Comparison of ENCODE assay signal across 23 cellular contexts in the genomic region with DNA sequence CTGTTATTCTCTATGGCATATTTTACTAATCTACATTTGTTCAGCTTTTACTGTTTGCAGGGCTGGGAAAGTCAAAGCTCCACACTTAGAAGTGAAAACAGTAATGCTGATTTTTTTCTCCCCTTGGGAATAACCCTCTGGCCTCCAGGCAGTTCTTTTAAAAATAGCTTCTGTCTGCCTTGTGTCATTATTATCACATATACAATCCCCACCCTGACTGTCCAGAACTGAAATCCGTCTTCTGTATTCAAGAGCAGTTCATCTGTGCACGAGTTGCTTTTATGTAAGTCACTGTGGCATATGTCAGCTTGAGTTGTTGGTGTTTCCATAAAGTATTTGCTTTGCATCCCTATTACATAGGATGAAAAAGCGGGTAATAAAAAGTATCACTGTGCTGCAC.
"Had no signal": no experiment of that assay in that cellular context is flagged by ENCODE, and none has a peak within 500 bp of the region (broad histone marks: within the 10 kb centered on the region; RNA-seq: fewer than 3 reads in every experiment).

No MANE protein-coding gene starts in this region.

- DNase-seq: activated CD4-positive, alpha-beta memory T cell treated with anti-CD3 and anti-CD28 coated beads, Interleukin-2, amount 10 ng/mL, durations not matched to agents 7 days and 5 days; activated CD4-positive, alpha-beta T cell treated with anti-CD3 and anti-CD28 coated beads for 1 hour; activated CD4-positive, alpha-beta T cell treated with anti-CD3 and anti-CD28 coated beads for 4 hours; activated CD4-positive, alpha-beta T cell treated with anti-CD3 and anti-CD28 coated beads, Interleukin-2, amount 10 ng/mL, durations not matched to agents 7 days and 5 days; activated CD4-positive, alpha-beta T cell treated with anti-CD3 and anti-CD28 coated beads, Interleukin-2, amount 50 U/mL, for 4 hours; activated CD8-positive, alpha-beta memory T cell treated with anti-CD3 and anti-CD28 coated beads, Interleukin-2, amount 50 U/mL, for 48 hours; activated gamma-delta T cell; activated naive CD4-positive, alpha-beta T cell; activated naive CD4-positive, alpha-beta T cell treated with anti-CD3 and anti-CD28 coated beads, Interleukin-2, amount 10 ng/mL, durations not matched to agents 7 days and 5 days; activated naive CD8-positive, alpha-beta T cell treated with anti-CD3 and anti-CD28 coated beads, Interleukin-2, amount 10 ng/mL, durations not matched to agents 7 days and 5 days; activated T-cell treated with anti-CD3 and anti-CD28 coated beads for 4 hours; activated T-cell treated with anti-CD3 and anti-CD28 coated beads, Interleukin-2, amount 50 U/mL, for 24 hours; activated T-cell treated with anti-CD3 and anti-CD28 coated beads, Interleukin-2, amount 50 U/mL, for 72 hours; anterior cingulate cortex; brain microvascular endothelial cell; caudate nucleus; colonic mucosa; effector CD8-positive, alpha-beta T cell; foreskin fibroblast; heart left ventricle; T-helper 2 cell had no signal

- H3K36me3 ChIP-seq: brain microvascular endothelial cell, colonic mucosa, heart left ventricle had no signal

- H3K4me3 ChIP-seq: colonic mucosa, heart left ventricle had no signal

- H3K27ac ChIP-seq: brain microvascular endothelial cell, colonic mucosa, epithelial cell of prostate, heart left ventricle, VCaP had no signal

- H3K9me3 ChIP-seq: colonic mucosa, heart left ventricle had no signal

- H3K4me1 ChIP-seq: colonic mucosa had no signal

- H3K27me3 ChIP-seq: brain microvascular endothelial cell, colonic mucosa, heart left ventricle had no signal
